Comparison of ENCODE assay signal across 2 cellular contexts in genomic region chr17:28643979-28644781, GRCh38.
A peak's percentile ranks its signal among the peaks of the same experiment; 100 is the strongest.
TF ChIP-seq lines count a peak whose summit lies in the region.

No MANE protein-coding gene starts in this region.

TF ChIP-seq in A549, 52 proteins besides CTCF, POLR2A, EP300 and RAD21 (continued from another document):
- TF ChIP-seq TP53 (CRISPR knock-in tag; IDR thresholded peaks at IDR 0.05) (no peak), HMGXB4 (CRISPR knock-in tag; IDR thresholded peaks at IDR 0.05; ENCODE audit: borderline replicate concordance) (no peak), SMC3 (IDR thresholded peaks at IDR 0.05) (0 out of 3 replicates have a peak, but pooled peaks have one; percentile 12), POLR2AphosphoS2 (conservative IDR thresholded peaks at IDR 0.05; ENCODE audit: low read length) (no peak), RFX5 (IDR thresholded peaks at IDR 0.05) (no peak), HOXA7 (CRISPR knock-in tag; IDR thresholded peaks at IDR 0.05) (no peak), USF2 (IDR thresholded peaks at IDR 0.05) (no peak), REST (IDR thresholded peaks at IDR 0.05) (no peak), HES2 (IDR thresholded peaks at IDR 0.05) (no peak), ZSCAN20 (CRISPR knock-in tag; IDR thresholded peaks at IDR 0.05) (no peak), HOXB5 (CRISPR knock-in tag; IDR thresholded peaks at IDR 0.05) (0 out of 2 replicates have a peak, but pooled peaks have one; percentile 23), CHD2 (IDR thresholded peaks at IDR 0.05; ENCODE audit: low read length, partially characterized antibody) (no peak), BCL3 (IDR thresholded peaks at IDR 0.05) (no peak), FOSL2 (IDR thresholded peaks at IDR 0.05) (no peak), FOSL2 (CRISPR knock-in tag; IDR thresholded peaks at IDR 0.05) (no peak), NR3C1 (IDR thresholded peaks at IDR 0.05) (no peak), EHMT2 (IDR thresholded peaks at IDR 0.05; ENCODE audit: low read depth) (no peak), NFE2L2 (conservative IDR thresholded peaks at IDR 0.05; ENCODE audit: low read length) (no peak), PBX3 (IDR thresholded peaks at IDR 0.05) (0 out of 2 replicates have a peak, but pooled peaks have one; percentile 57), KDM5A (IDR thresholded peaks at IDR 0.05) (no peak), ATOH8 (CRISPR knock-in tag; IDR thresholded peaks at IDR 0.05; ENCODE audit: low read depth) (no peak), GATA3 (IDR thresholded peaks at IDR 0.05; ENCODE audit: borderline replicate concordance) (no peak), EHF (CRISPR knock-in tag; IDR thresholded peaks at IDR 0.05) (no peak)
TF ChIP-seq in A549: peak in this region for 7.

TF ChIP-seq in PFSK-1, 5 proteins besides CTCF, POLR2A, EP300 and RAD21 (continued from another document):
- TF ChIP-seq REST (IDR thresholded peaks at IDR 0.05; ENCODE audit: insufficient read depth in 1 of 2, low read depth in 2 of 2, low read length in 2 of 2): no peak
- peak; percentile 72; the same call in 1 of the 2 replicates for TF ChIP-seq TAF1 (IDR thresholded peaks at IDR 0.05; ENCODE audit: borderline replicate concordance, insufficient read depth, low read length)
